Comparison of ENCODE assay signal across 8 cellular contexts in the genomic region with DNA sequence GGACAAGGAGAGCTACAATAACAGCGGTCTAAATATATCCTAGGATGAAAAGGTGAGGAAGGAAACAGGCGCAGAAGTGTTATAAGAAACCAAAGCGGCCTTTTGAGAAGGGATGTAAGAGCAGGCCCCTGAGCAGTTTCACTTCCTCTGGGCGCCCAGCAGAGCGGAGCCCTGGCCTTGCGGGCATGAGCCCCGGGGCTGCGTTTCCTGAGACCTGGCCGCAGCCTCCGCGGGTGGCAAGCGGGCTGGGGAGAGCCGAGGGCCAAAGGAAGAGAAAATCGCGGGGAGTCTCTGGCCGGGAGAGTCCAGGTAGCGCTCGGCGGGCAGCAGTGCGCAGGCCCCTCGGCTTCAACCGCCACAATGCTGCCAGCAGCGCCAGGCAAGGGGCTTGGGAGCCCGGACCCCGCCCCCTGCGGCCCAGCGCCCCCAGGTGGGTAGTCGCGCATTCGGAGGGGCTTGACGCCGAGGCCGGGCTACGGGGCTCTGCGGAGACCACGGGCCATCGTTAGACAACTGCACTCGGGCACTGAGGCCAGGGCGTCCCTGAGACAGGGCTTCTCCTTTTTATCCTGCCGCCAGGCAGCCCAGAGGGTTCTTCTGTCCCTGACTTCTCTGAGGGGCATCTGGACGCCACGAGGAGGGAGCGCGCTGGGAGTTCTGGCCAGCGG. TPM values are rescaled to one million over a fixed set of nuclear protein-coding genes. Genes with fewer than 3 reads are reported as not detected.
DNase-seq lines count a peak whose midpoint lies in the region; ATAC-seq and TF ChIP-seq lines count a peak whose summit lies in the region.

A gene with protein sequence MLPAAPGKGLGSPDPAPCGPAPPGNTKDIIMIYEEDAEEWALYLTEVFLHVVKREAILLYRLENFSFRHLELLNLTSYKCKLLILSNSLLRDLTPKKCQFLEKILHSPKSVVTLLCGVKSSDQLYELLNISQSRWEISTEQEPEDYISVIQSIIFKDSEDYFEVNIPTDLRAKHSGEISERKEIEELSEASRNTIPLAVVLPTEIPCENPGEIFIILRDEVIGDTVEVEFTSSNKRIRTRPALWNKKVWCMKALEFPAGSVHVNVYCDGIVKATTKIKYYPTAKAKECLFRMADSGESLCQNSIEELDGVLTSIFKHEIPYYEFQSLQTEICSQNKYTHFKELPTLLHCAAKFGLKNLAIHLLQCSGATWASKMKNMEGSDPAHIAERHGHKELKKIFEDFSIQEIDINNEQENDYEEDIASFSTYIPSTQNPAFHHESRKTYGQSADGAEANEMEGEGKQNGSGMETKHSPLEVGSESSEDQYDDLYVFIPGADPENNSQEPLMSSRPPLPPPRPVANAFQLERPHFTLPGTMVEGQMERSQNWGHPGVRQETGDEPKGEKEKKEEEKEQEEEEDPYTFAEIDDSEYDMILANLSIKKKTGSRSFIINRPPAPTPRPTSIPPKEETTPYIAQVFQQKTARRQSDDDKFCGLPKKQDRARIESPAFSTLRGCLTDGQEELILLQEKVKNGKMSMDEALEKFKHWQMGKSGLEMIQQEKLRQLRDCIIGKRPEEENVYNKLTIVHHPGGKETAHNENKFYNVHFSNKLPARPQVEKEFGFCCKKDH (plus strand): TSS at position 210 of the 668 bp plus-strand sequence. CDS start 151 bp downstream, at position 361.

- peaks cover 5 to 12% of the 10 kb centered on the region in 2 experiments for H3K4me1 ChIP-seq in neutrophil (ENCODE audit: control insufficient read depth in 1 of 2, insufficient read depth in 1 of 2, low read depth in 1 of 2, low read length in 1 of 2)

- peak; percentile 20 for TF ChIP-seq CTCF in AG04450 (IDR thresholded peaks at IDR 0.05; ENCODE audit: low read depth, low read length)
- TF ChIP-seq CTCF in neutrophil (IDR thresholded peaks at IDR 0.05): no peak

- DNase-seq in AG04450 (ENCODE audit: low read depth, low spot score) (no peak), NCI-H748 (lab: John Stamatoyannopoulos, UW; ENCODE audit: unreplicated experiment) (peak; percentile 70), head of caudate nucleus (peak in 39 of 42 donors; percentile 2 to 56 (median 32)), NCI-H82 treated with DMSO at 0.1 percent for 48 hours (lab: John Stamatoyannopoulos, UW; ENCODE audit: unreplicated experiment) (no peak)
- peak; percentile 4 for DNase-seq in activated gamma-delta T cell treated with anti-CD3 and anti-CD28 coated beads, Interleukin-2, amount 50 U/mL, for 16 hours (ENCODE audit: low read depth)

- intact Hi-C loops in head of caudate nucleus (cut with DNase I): no loop called here

- peak; percentile 98 for ATAC-seq in GM18861 (IDR thresholded peaks at IDR 0.05; ENCODE audit: unreplicated experiment)
- ATAC-seq in HG03064 (IDR thresholded peaks at IDR 0.05; ENCODE audit: low read depth, unreplicated experiment): peak; percentile 100

- CTCF ChIA-PET in AG04450 (lab: Charles Lee): no interaction called here

- H3K27me3 ChIP-seq in AG04450 (ENCODE audit: control insufficient read depth, insufficient read depth, low read length) (no peaks in the 10 kb centered on the region), neutrophil (peaks cover 7% of the 10 kb centered on the region)

- no peaks in the 10 kb centered on the region for H3K9me3 ChIP-seq in AG04450 (ENCODE audit: control insufficient read depth, insufficient read depth, low read length)
- no peaks in the 10 kb centered on the region for H3K9me3 ChIP-seq in neutrophil

- H3K4me3 ChIP-seq in AG04450 (ENCODE audit: low read depth, low read length) (peak within 1 kb of the TSS; percentile 52), neutrophil (ENCODE audit: low read depth in 1 of 2, low read length in 1 of 2) (peak within 1 kb of the TSS; percentile 51 to 57)

- H3K36me3 ChIP-seq in neutrophil: no peaks in the 10 kb centered on the region

- no peak within 1 kb of the TSS for H3K27ac ChIP-seq in AG04450 (ENCODE audit: low read depth, low read length)
- H3K27ac ChIP-seq in neutrophil: peak within 1 kb of the TSS; percentile 18

- POLR2A ChIA-PET in AG04450 (lab: Yijun Ruan, JAX): no interaction called here

RNA-seq across cellular contexts. Expression of the gene that starts here (rescaled TPM):
- polyA plus RNA-seq in AG04450 (2011; rRNA removed): 0.25 and 0.53 TPM in 2 replicates
- polyA minus RNA-seq in AG04450 (2011; rRNA and poly(A)+ RNA removed): 0.14 and 0.52 TPM in 2 replicates

Comparison
In these comparisons a context has a peak if more than half of its experiments do, and no peak if none do; other contexts are left out.
1. DNase-seq: peak in NCI-H748 (single experiment), activated gamma-delta T cell treated with anti-CD3 and anti-CD28 coated beads, Interleukin-2, amount 50 U/mL, for 16 hours (single experiment) and head of caudate nucleus (39 of 42); none in AG04450 (single experiment) and NCI-H82 treated with DMSO at 0.1 percent for 48 hours (single experiment).